In the genomic region with DNA sequence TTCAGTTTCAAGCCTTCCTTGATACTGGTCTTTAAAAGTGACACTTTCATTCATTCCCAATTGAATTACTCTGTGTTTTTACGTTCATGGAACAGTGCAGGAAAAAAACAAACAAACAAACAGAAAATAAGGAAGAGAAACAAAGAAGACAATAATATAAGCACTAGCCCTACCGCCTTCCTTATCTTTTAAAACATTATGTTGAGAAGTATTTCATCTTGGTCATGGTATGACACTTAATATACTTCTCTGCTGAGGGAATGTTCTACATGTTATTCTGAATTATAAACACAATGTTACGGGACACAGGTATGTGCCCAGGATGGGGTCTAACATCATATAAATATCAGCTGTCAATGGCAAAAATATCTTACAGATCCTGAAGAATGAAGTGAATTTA, we compare ENCODE assay signal across 17 cellular contexts.
DNase-seq lines count a peak whose midpoint lies in the region; ATAC-seq and TF ChIP-seq lines count a peak whose summit lies in the region.
"Had no signal": no experiment of that assay in that cellular context is flagged by ENCODE, and none has a peak within 500 bp of the region (broad histone marks: within the 10 kb centered on the region; RNA-seq: fewer than 3 reads in every experiment).

No MANE protein-coding gene starts in this region.

- H3K27me3 ChIP-seq in PC-3 (ENCODE audit: low read length), result no peaks in the 10 kb centered on the region
- no peaks in the 10 kb centered on the region for H3K27me3 ChIP-seq in vagina
- H3K27me3 ChIP-seq: Peyer's patch had no signal

- peaks cover 41% of the 10 kb centered on the region for H3K36me3 Mint-ChIP-seq in activated naive CD4-positive, alpha-beta T cell treated with anti-CD3 and anti-CD28 coated beads, Interleukin-2, amount 50 U/mL, for 24 hours
- peaks cover 17 to 49% (median 31%) of the 10 kb centered on the region in 3 donors for H3K36me3 Mint-ChIP-seq in immature natural killer cell

- H3K36me3 ChIP-seq in PC-3 (ENCODE audit: low read depth, low read length), result no peaks in the 10 kb centered on the region
- H3K36me3 ChIP-seq in vagina, result peaks cover 0 to 8% of the 10 kb centered on the region in 2 donors
- H3K36me3 ChIP-seq: Peyer's patch had no signal

- H3K27ac Mint-ChIP-seq in activated naive CD4-positive, alpha-beta T cell treated with anti-CD3 and anti-CD28 coated beads, Interleukin-2, amount 50 U/mL, for 24 hours, result peak overlapping the region; percentile 21
- peak overlapping the region in 2 of 6 donors; percentile 47 to 54 for H3K27ac Mint-ChIP-seq in immature natural killer cell
- H3K27ac Mint-ChIP-seq: CD4-positive, alpha-beta T cell; HFFc6 had no signal

- H3K9me3 Mint-ChIP-seq in activated naive CD4-positive, alpha-beta T cell treated with anti-CD3 and anti-CD28 coated beads, Interleukin-2, amount 50 U/mL, for 24 hours, result peaks cover 6% of the 10 kb centered on the region
- no peaks in the 10 kb centered on the region for H3K9me3 Mint-ChIP-seq in immature natural killer cell

- no peaks in the 10 kb centered on the region for H4K20me1 ChIP-seq in PC-3 (ENCODE audit: low read length)

- no peak for ATAC-seq in PC-3
- ATAC-seq in HG03175 (IDR thresholded peaks at IDR 0.05; ENCODE audit: unreplicated experiment), result no peak

- no peaks in the 10 kb centered on the region for H3K79me2 ChIP-seq in PC-3 (ENCODE audit: low read length)

- peak overlapping the region; percentile 1; the same call in 1 of the 2 replicates for H3K4me2 ChIP-seq in PC-3 (ENCODE audit: low read length)

- no peak for DNase-seq in activated naive CD4-positive, alpha-beta T cell treated with Interleukin-2 at 50 U/mL for 16 hours
- DNase-seq in PC-3 (no peak), immature natural killer cell (no peak), vagina (ENCODE audit: extremely low spot score in 2 of 2) (no peak), hypothalamus (lab: John Stamatoyannopoulos, UW) (no peak)
- DNase-seq: ACHN; CD4-positive, alpha-beta T cell; GOT3; HFFc6; KBM-7; NCI-H1105 treated with DMSO at 0.1 percent for 48 hours; NCI-H187; NCI-H82; Peyer's patch; Right ventricle myocardium superior had no signal

- no peak overlapping the region for H3K9ac ChIP-seq in PC-3 (ENCODE audit: low read length)

- peaks cover 46% of the 10 kb centered on the region for H3K4me1 Mint-ChIP-seq in activated naive CD4-positive, alpha-beta T cell treated with anti-CD3 and anti-CD28 coated beads, Interleukin-2, amount 50 U/mL, for 24 hours
- H3K4me1 Mint-ChIP-seq in immature natural killer cell, result peaks cover 62 to 76% of the 10 kb centered on the region in 2 donors

- H3K27me3 Mint-ChIP-seq in activated naive CD4-positive, alpha-beta T cell treated with anti-CD3 and anti-CD28 coated beads, Interleukin-2, amount 50 U/mL, for 24 hours, result no peaks in the 10 kb centered on the region
- peaks cover 0 to 8% (median 2%) of the 10 kb centered on the region in 3 donors for H3K27me3 Mint-ChIP-seq in immature natural killer cell (ENCODE audit: low read depth in 3 of 3)
- H3K27me3 Mint-ChIP-seq: CD4-positive, alpha-beta T cell had no signal

- no peak overlapping the region for H3K4me3 Mint-ChIP-seq in activated naive CD4-positive, alpha-beta T cell treated with anti-CD3 and anti-CD28 coated beads, Interleukin-2, amount 50 U/mL, for 24 hours
- peak overlapping the region in 3 of 5 donors; percentile 34 to 77 (median 70) for H3K4me3 Mint-ChIP-seq in immature natural killer cell
- H3K4me3 Mint-ChIP-seq: CD4-positive, alpha-beta T cell; HFFc6 had no signal

- no peaks in the 10 kb centered on the region for H3K9me3 ChIP-seq in PC-3 (ENCODE audit: low read length)
- H3K9me3 ChIP-seq in vagina, result no peaks in the 10 kb centered on the region
- H3K9me3 ChIP-seq: Peyer's patch had no signal

- H3K4me3 ChIP-seq in PC-3 (ENCODE audit: low read length) (no peak overlapping the region), vagina (no peak overlapping the region)
- H3K4me3 ChIP-seq: Peyer's patch had no signal

- CTCF ChIA-PET in PC-3 (lab: Charles Lee), result no interaction called here

- TF ChIP-seq POLR2A in vagina (IDR thresholded peaks at IDR 0.05), result no peak

- no TSS peak for BruUV-seq in PC-3 (replicated peaks; lab: Mats Ljungman, UMichigan)

- H3F3A ChIP-seq in PC-3 (ENCODE audit: low read length, unreplicated experiment), result no peaks in the 10 kb centered on the region

- intact Hi-C loops in PC-3 (cut with micrococcal nuclease) (no loop called here), vagina (cut with DNase I) (no loop called here)

- 0 out of 2 replicates have a peak overlapping the region, but pooled peaks have one; percentile 7 for H3K27ac ChIP-seq in PC-3 (ENCODE audit: low read length)
- H3K27ac ChIP-seq in vagina, result no peak overlapping the region
- H3K27ac ChIP-seq: Peyer's patch had no signal

- H2AFZ ChIP-seq in PC-3 (ENCODE audit: low read length), result no peak overlapping the region

- H3K4me1 ChIP-seq in PC-3 (ENCODE audit: insufficient read depth, low read length) (peaks cover 14% of the 10 kb centered on the region; the same call in 1 of the 2 replicates), vagina (no peaks in the 10 kb centered on the region)
- H3K4me1 ChIP-seq: Peyer's patch had no signal

- TF ChIP-seq CTCF in PC-3 (conservative IDR thresholded peaks at IDR 0.05; ENCODE audit: low read depth, low read length), result no peak
- no peak for TF ChIP-seq CTCF in vagina (IDR thresholded peaks at IDR 0.05)

- no peaks in the 10 kb centered on the region for H3K9me2 ChIP-seq in PC-3 (replicated peaks; ENCODE audit: low read length)

- POLR2A ChIA-PET in PC-3 (lab: Charles Lee; ENCODE audit: unreplicated experiment), result no interaction called here
